7 cellular contexts compared by ENCODE assay signal in genomic region chrX:81957900-81958545, GRCh38.
DNase-seq lines count a peak whose midpoint lies in the region; ATAC-seq and TF ChIP-seq lines count a peak whose summit lies in the region.

No MANE protein-coding gene starts in this region.

- H3K4me1 ChIP-seq in SK-N-SH (ENCODE audit: control insufficient read depth in 1 of 2, insufficient read depth in 2 of 2, low read depth in 1 of 2, low read length in 1 of 2) (no peaks in the 10 kb centered on the region), gastrocnemius medialis (no peaks in the 10 kb centered on the region)

- no peaks in the 10 kb centered on the region for H3K27me3 Mint-ChIP-seq in activated CD4-positive, alpha-beta T cell treated with anti-CD3 and anti-CD28 coated beads, Interleukin-2, amount 10 ng/mL, durations not matched to agents 7 days and 5 days

- H3K27me3 ChIP-seq in SK-N-SH (ENCODE audit: insufficient read depth): no peaks in the 10 kb centered on the region
- no peaks in the 10 kb centered on the region for H3K27me3 ChIP-seq in gastrocnemius medialis

- H3K36me3 ChIP-seq in SK-N-SH (replicated peaks in 1 of 2; ENCODE audit: control insufficient read depth in 1 of 2, insufficient read depth in 2 of 2, low read length in 1 of 2) (no peaks in the 10 kb centered on the region), gastrocnemius medialis (no peaks in the 10 kb centered on the region)

- no peak overlapping the region for H3K9ac ChIP-seq in SK-N-SH

- H3K27ac Mint-ChIP-seq in activated CD4-positive, alpha-beta T cell treated with anti-CD3 and anti-CD28 coated beads, Interleukin-2, amount 10 ng/mL, durations not matched to agents 7 days and 5 days: no peak overlapping the region

- peak; percentile 24 for DNase-seq in SK-N-SH
- peak; percentile 5 to 13 for DNase-seq in lung microvascular endothelial cell (ENCODE audit: low read depth in 2 of 2)
- no peak for DNase-seq in activated CD4-positive, alpha-beta T cell treated with anti-CD3 and anti-CD28 coated beads, Interleukin-2, amount 10 ng/mL, durations not matched to agents 7 days and 5 days
- no peak for DNase-seq in gastrocnemius medialis
- no peak for DNase-seq in left colon

- no peaks in the 10 kb centered on the region for H3K79me2 ChIP-seq in SK-N-SH (ENCODE audit: insufficient read depth)

- TF ChIP-seq EP300 in SK-N-SH (IDR thresholded peaks at IDR 0.05; ENCODE audit: borderline replicate concordance in 1 of 2, low read depth in 1 of 2, low read length in 1 of 2): no peak

- in situ Hi-C loops in gastrocnemius medialis (cut with MboI; ENCODE audit: low sequenced_read_pairs in 4 of 4): no loop called here

- no peaks in the 10 kb centered on the region for H3K9me3 Mint-ChIP-seq in activated CD4-positive, alpha-beta T cell treated with anti-CD3 and anti-CD28 coated beads, Interleukin-2, amount 10 ng/mL, durations not matched to agents 7 days and 5 days

- no peak for TF ChIP-seq POLR2A in gastrocnemius medialis (IDR thresholded peaks at IDR 0.05)

- TF ChIP-seq CTCF in SK-N-SH (IDR thresholded peaks at IDR 0.05) (peak; percentile 50), gastrocnemius medialis (IDR thresholded peaks at IDR 0.05 in 4 of 5, conservative IDR thresholded peaks at IDR 0.05 in 1 of 5) (no peak)

- CTCF ChIA-PET in SK-N-SH (lab: Yijun Ruan, JAX): interaction anchor here (0.6 to 1.9 kb wide), 7 partner anchors 9 to 1677 kb away, joined by 3 to 7 read pairs (median 3); no protein-coding TSS in a partner anchor
- CTCF ChIA-PET in activated CD4-positive, alpha-beta T cell treated with anti-CD3 and anti-CD28 coated beads, Interleukin-2, amount 10 ng/mL, durations not matched to agents 7 days and 5 days (lab: Charles Lee): no interaction called here

- intact Hi-C loops in gastrocnemius medialis (cut with DNase I; ENCODE audit: low total_unique reads) (no loop called here), left colon (cut with DNase I, micrococcal nuclease) (no loop called here)

- H3K9me2 ChIP-seq in SK-N-SH: no peaks in the 10 kb centered on the region

- H3F3A ChIP-seq in SK-N-SH (replicated peaks; ENCODE audit: insufficient read depth): no peaks in the 10 kb centered on the region

- ATAC-seq in GM18508 (IDR thresholded peaks at IDR 0.05; ENCODE audit: insufficient read depth, unreplicated experiment): peak; percentile 76
- ATAC-seq in HG03097 (IDR thresholded peaks at IDR 0.05; ENCODE audit: low FRiP score, unreplicated experiment): peak; percentile 84
- ATAC-seq in gastrocnemius medialis: no peak
- no peak for ATAC-seq in left colon

- H3K4me3 ChIP-seq in SK-N-SH (ENCODE audit: low read depth in 2 of 2, low read length in 1 of 2): no peak overlapping the region
- no peak overlapping the region for H3K4me3 ChIP-seq in gastrocnemius medialis

- no peaks in the 10 kb centered on the region for H3K4me1 Mint-ChIP-seq in activated CD4-positive, alpha-beta T cell treated with anti-CD3 and anti-CD28 coated beads, Interleukin-2, amount 10 ng/mL, durations not matched to agents 7 days and 5 days

- peak; percentile 50 for TF ChIP-seq RAD21 in SK-N-SH (IDR thresholded peaks at IDR 0.05; ENCODE audit: low read length)

- no peak overlapping the region for H2AFZ ChIP-seq in SK-N-SH (ENCODE audit: low read depth)

- no peaks in the 10 kb centered on the region for H4K20me1 ChIP-seq in SK-N-SH (ENCODE audit: insufficient read depth)

- H3K9me3 ChIP-seq in SK-N-SH (no peaks in the 10 kb centered on the region), gastrocnemius medialis (no peaks in the 10 kb centered on the region)

- no peak overlapping the region for H3K27ac ChIP-seq in SK-N-SH (ENCODE audit: low read depth in 2 of 2, low read length in 1 of 2)
- H3K27ac ChIP-seq in gastrocnemius medialis: no peak overlapping the region

- H3K4me2 ChIP-seq in SK-N-SH: no peak overlapping the region

- no peaks in the 10 kb centered on the region for H3K36me3 Mint-ChIP-seq in activated CD4-positive, alpha-beta T cell treated with anti-CD3 and anti-CD28 coated beads, Interleukin-2, amount 10 ng/mL, durations not matched to agents 7 days and 5 days (ENCODE audit: low read depth)

- WGBS in SK-N-SH (ENCODE audit: low lambda C conversion rate): 6% methylated on average over 1 of the region's 1 CpG

- POLR2A ChIA-PET in SK-N-SH (lab: Yijun Ruan, JAX): no interaction called here
- POLR2A ChIA-PET in activated CD4-positive, alpha-beta T cell treated with anti-CD3 and anti-CD28 coated beads, Interleukin-2, amount 10 ng/mL, durations not matched to agents 7 days and 5 days (lab: Charles Lee): no interaction called here

- H3K4me3 Mint-ChIP-seq in activated CD4-positive, alpha-beta T cell treated with anti-CD3 and anti-CD28 coated beads, Interleukin-2, amount 10 ng/mL, durations not matched to agents 7 days and 5 days: no peak overlapping the region

TF ChIP-seq in SK-N-SH, 30 proteins besides CTCF, POLR2A, EP300 and RAD21:
- TF ChIP-seq ZBTB33 (IDR thresholded peaks at IDR 0.05; ENCODE audit: borderline replicate concordance, low read depth) (no peak), EZH2phosphoT487 (IDR thresholded peaks at IDR 0.05; ENCODE audit: borderline replicate concordance, low read depth) (no peak), SIN3A (IDR thresholded peaks at IDR 0.05; ENCODE audit: borderline replicate concordance, low read depth, low read length) (no peak), TAF1 (IDR thresholded peaks at IDR 0.05; ENCODE audit: borderline replicate concordance, low read depth, low read length) (no peak), FOXM1 (IDR thresholded peaks at IDR 0.05; ENCODE audit: low read depth) (no peak), RFX5 (IDR thresholded peaks at IDR 0.05; ENCODE audit: low read length) (no peak), ELF1 (IDR thresholded peaks at IDR 0.05) (no peak), RCOR1 (IDR thresholded peaks at IDR 0.05; ENCODE audit: low read length) (no peak), GABPA (IDR thresholded peaks at IDR 0.05; ENCODE audit: low read depth) (no peak), CHD2 (IDR thresholded peaks at IDR 0.05; ENCODE audit: low read length, partially characterized antibody) (no peak), TCF12 (IDR thresholded peaks at IDR 0.05) (no peak)
- TF ChIP-seq, protein P1, sequence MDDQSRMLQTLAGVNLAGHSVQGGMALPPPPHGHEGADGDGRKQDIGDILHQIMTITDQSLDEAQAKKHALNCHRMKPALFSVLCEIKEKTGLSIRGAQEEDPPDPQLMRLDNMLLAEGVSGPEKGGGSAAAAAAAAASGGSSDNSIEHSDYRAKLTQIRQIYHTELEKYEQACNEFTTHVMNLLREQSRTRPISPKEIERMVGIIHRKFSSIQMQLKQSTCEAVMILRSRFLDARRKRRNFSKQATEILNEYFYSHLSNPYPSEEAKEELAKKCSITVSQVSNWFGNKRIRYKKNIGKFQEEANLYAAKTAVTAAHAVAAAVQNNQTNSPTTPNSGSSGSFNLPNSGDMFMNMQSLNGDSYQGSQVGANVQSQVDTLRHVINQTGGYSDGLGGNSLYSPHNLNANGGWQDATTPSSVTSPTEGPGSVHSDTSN (IDR thresholded peaks at IDR 0.05): no peak
- TF ChIP-seq, protein P2, sequence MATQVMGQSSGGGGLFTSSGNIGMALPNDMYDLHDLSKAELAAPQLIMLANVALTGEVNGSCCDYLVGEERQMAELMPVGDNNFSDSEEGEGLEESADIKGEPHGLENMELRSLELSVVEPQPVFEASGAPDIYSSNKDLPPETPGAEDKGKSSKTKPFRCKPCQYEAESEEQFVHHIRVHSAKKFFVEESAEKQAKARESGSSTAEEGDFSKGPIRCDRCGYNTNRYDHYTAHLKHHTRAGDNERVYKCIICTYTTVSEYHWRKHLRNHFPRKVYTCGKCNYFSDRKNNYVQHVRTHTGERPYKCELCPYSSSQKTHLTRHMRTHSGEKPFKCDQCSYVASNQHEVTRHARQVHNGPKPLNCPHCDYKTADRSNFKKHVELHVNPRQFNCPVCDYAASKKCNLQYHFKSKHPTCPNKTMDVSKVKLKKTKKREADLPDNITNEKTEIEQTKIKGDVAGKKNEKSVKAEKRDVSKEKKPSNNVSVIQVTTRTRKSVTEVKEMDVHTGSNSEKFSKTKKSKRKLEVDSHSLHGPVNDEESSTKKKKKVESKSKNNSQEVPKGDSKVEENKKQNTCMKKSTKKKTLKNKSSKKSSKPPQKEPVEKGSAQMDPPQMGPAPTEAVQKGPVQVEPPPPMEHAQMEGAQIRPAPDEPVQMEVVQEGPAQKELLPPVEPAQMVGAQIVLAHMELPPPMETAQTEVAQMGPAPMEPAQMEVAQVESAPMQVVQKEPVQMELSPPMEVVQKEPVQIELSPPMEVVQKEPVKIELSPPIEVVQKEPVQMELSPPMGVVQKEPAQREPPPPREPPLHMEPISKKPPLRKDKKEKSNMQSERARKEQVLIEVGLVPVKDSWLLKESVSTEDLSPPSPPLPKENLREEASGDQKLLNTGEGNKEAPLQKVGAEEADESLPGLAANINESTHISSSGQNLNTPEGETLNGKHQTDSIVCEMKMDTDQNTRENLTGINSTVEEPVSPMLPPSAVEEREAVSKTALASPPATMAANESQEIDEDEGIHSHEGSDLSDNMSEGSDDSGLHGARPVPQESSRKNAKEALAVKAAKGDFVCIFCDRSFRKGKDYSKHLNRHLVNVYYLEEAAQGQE (IDR thresholded peaks at IDR 0.05; ENCODE audit: low read depth, low read length): no peak
- TF ChIP-seq, protein P3, sequence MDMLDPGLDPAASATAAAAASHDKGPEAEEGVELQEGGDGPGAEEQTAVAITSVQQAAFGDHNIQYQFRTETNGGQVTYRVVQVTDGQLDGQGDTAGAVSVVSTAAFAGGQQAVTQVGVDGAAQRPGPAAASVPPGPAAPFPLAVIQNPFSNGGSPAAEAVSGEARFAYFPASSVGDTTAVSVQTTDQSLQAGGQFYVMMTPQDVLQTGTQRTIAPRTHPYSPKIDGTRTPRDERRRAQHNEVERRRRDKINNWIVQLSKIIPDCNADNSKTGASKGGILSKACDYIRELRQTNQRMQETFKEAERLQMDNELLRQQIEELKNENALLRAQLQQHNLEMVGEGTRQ (IDR thresholded peaks at IDR 0.05; ENCODE audit: borderline replicate concordance, low read depth, low read length): no peak

Comparison
In these comparisons a context has a peak if more than half of its experiments do, and no peak if none do; other contexts are left out.
1. ATAC-seq: peak in GM18508 (single experiment) and HG03097 (single experiment); none in gastrocnemius medialis (0 of 2) and left colon (single experiment).
2. DNase-seq: peak in SK-N-SH (single experiment) and lung microvascular endothelial cell (2 of 2); none in activated CD4-positive, alpha-beta T cell treated with anti-CD3 and anti-CD28 coated beads, Interleukin-2, amount 10 ng/mL, durations not matched to agents 7 days and 5 days (single experiment), gastrocnemius medialis (0 of 2) and left colon (0 of 2).